ENCODE assay signal across 21 cellular contexts in the genomic region with DNA sequence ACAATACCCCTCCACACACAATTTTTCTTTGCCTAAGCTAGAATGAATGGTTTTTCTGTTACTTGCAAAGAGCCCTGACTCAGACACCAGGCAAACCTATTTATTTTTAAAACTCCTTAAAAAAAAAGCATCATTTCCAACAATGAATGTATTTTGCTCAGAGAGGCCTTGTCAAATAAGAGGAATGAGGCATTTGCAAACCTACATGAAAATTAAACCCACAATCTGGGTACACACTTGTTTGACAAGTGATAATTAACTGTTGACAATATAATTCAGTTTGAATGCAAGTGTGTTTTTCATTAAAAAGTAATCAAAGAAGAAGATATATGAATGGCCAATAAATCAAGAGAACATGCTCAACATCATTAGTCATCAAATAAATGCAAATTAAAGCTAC.
"Had no signal": no experiment of that assay in that cellular context is flagged by ENCODE, and none has a peak within 500 bp of the region (broad histone marks: within the 10 kb centered on the region; RNA-seq: fewer than 3 reads in every experiment).

No MANE protein-coding gene starts in this region.

- H3K4me3 Mint-ChIP-seq: activated CD4-positive, alpha-beta T cell treated with anti-CD3 and anti-CD28 coated beads for 36 hours; dendritic cell treated with granulocyte-macrophage colony-stimulating factor and Interleukin-4, amounts not matched to agents 40 ng/mL and 50 ng/mL, for 4 days; mesothelial cell of epicardium; natural killer cell treated with Interleukin-12 subunit alpha and Interleukin-12 subunit beta and Interleukin-15 and Interleukin-18, amount 100 ng/mL, for 72 hours; stimulated activated memory B cell treated with anti-CD40 and anti-IgM and Interleukin-4, amounts not matched to agents 10 μg/mL and 1 μg/mL and 100 μg/mL, for 72 hours had no signal

- H3K27ac ChIP-seq: adrenal gland, foreskin keratinocyte, parathyroid adenoma, thoracic aorta, upper lobe of left lung had no signal

- H3K9me3 Mint-ChIP-seq: activated naive CD4-positive, alpha-beta T cell treated with anti-CD3 and anti-CD28 coated beads, Interleukin-2, amount 50 U/mL, for 72 hours; dendritic cell treated with granulocyte-macrophage colony-stimulating factor and Interleukin-4, amounts not matched to agents 40 ng/mL and 50 ng/mL, for 4 days; mesothelial cell of epicardium; natural killer cell treated with Interleukin-12 subunit alpha and Interleukin-12 subunit beta and Interleukin-15 and Interleukin-18, amount 100 ng/mL, for 72 hours had no signal

- H3K4me1 Mint-ChIP-seq: activated CD4-positive, alpha-beta T cell treated with anti-CD3 and anti-CD28 coated beads for 36 hours; mesothelial cell of epicardium; stimulated activated memory B cell treated with anti-CD40 and anti-IgM and Interleukin-4, amounts not matched to agents 10 μg/mL and 1 μg/mL and 100 μg/mL, for 72 hours had no signal

- H3K27me3 ChIP-seq: foreskin keratinocyte, upper lobe of left lung had no signal

- H3K36me3 ChIP-seq: adrenal gland, esophagus squamous epithelium, thoracic aorta, upper lobe of left lung had no signal

- H3K27ac Mint-ChIP-seq: activated CD4-positive, alpha-beta T cell treated with anti-CD3 and anti-CD28 coated beads for 36 hours; activated naive CD4-positive, alpha-beta T cell treated with anti-CD3 and anti-CD28 coated beads, Interleukin-2, amount 50 U/mL, for 72 hours; dendritic cell treated with granulocyte-macrophage colony-stimulating factor and Interleukin-4, amounts not matched to agents 40 ng/mL and 50 ng/mL, for 4 days; mesothelial cell of epicardium; natural killer cell treated with Interleukin-12 subunit alpha and Interleukin-12 subunit beta and Interleukin-15 and Interleukin-18, amount 100 ng/mL, for 72 hours; stimulated activated memory B cell treated with anti-CD40 and anti-IgM and Interleukin-4, amounts not matched to agents 10 μg/mL and 1 μg/mL and 100 μg/mL, for 72 hours had no signal

- H3K9me3 ChIP-seq: adrenal gland, esophagus squamous epithelium, thoracic aorta, upper lobe of left lung had no signal

- H2AFZ ChIP-seq: parathyroid adenoma had no signal

- DNase-seq: activated CD4-positive, alpha-beta T cell treated with anti-CD3 and anti-CD28 coated beads for 36 hours; activated CD4-positive, alpha-beta T cell treated with anti-CD3 and anti-CD28 coated beads, Interleukin-2, amount 50 U/mL, for 48 hours; activated gamma-delta T cell; effector memory CD4-positive, alpha-beta T cell; esophagus squamous epithelium; glutamatergic neuron; hypothalamus; islet precursor cell; stimulated activated CD4-positive, alpha-beta T cell treated with anti-CD3 and anti-CD28 coated beads, Interleukin-4, amount 100 ng/mL, for 4 hours; upper lobe of left lung had no signal

- H3K27me3 Mint-ChIP-seq: stimulated activated memory B cell treated with anti-CD40 and anti-IgM and Interleukin-4, amounts not matched to agents 10 μg/mL and 1 μg/mL and 100 μg/mL, for 72 hours had no signal

- H3K79me2 ChIP-seq: parathyroid adenoma had no signal

- H3K4me1 ChIP-seq: adrenal gland, parathyroid adenoma, upper lobe of left lung had no signal

- H3K4me3 ChIP-seq: adrenal gland, esophagus squamous epithelium, lung, thoracic aorta, upper lobe of left lung had no signal

- H3K9ac ChIP-seq: parathyroid adenoma had no signal

- FAIRE-seq: endothelial cell of umbilical vein had no signal

- H3K36me3 Mint-ChIP-seq: activated naive CD4-positive, alpha-beta T cell treated with anti-CD3 and anti-CD28 coated beads, Interleukin-2, amount 50 U/mL, for 72 hours; mesothelial cell of epicardium; natural killer cell treated with Interleukin-12 subunit alpha and Interleukin-12 subunit beta and Interleukin-15 and Interleukin-18, amount 100 ng/mL, for 72 hours; stimulated activated memory B cell treated with anti-CD40 and anti-IgM and Interleukin-4, amounts not matched to agents 10 μg/mL and 1 μg/mL and 100 μg/mL, for 72 hours had no signal
